In the genomic region with DNA sequence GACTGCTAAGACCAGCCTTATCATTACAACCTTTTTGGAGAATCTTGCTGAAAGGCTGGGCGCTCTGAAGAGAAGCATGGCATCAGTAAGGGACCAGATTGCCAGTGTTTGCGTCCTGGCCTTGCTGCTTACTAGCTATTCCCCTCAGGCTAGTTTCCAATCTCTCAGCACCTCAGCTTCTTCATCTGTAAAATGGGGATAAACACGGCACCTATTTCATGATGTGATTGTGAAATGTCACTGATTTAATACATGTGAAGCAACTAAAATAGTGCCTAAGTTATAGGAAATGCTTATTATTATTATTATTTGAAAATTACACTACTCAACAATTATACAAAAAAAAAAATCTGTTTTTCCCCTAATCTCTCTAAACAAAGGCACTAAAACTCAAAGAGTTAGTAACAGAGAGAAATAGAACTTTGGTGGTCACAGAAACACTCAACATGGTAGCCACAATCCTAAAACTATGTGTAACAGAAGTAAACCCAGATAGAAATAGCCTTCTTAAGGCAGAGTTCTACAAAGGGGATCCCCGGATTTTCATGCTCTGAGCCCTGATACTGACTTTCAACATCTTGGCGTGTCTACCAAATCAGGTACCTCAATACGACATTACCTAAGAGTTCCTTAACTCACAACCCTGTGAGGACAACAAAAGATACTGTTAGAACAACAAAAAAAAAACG, we compare ENCODE assay signal across 16 cellular contexts.
DNase-seq lines count a peak whose midpoint lies in the region; ATAC-seq, FAIRE-seq and TF ChIP-seq lines count a peak whose summit lies in the region.
"Had no signal": no experiment of that assay in that cellular context is flagged by ENCODE, and none has a peak within 500 bp of the region (broad histone marks: within the 10 kb centered on the region; RNA-seq: fewer than 3 reads in every experiment).

No MANE protein-coding gene starts in this region.

- no peaks in the 10 kb centered on the region for H3K36me3 Mint-ChIP-seq in activated T-cell treated with anti-CD3 and anti-CD28 coated beads, Interleukin-2, amount 50 U/mL, for 4 hours (ENCODE audit: insufficient read depth)
- no peaks in the 10 kb centered on the region for H3K36me3 Mint-ChIP-seq in progenitor cell of endocrine pancreas (ENCODE audit: insufficient read depth)
- no peaks in the 10 kb centered on the region for H3K36me3 Mint-ChIP-seq in chondrocyte (ENCODE audit: low read depth)

- TF ChIP-seq POLR2A in GM12891 (IDR thresholded peaks at IDR 0.05; ENCODE audit: low read depth, low read length), result no peak

- peak; percentile 32 for ATAC-seq in activated T-cell treated with anti-CD3 and anti-CD28 coated beads, Interleukin-2, amount 50 U/mL, for 4 hours
- ATAC-seq in HG02571 (IDR thresholded peaks at IDR 0.05; ENCODE audit: unreplicated experiment), result peak; percentile 36
- ATAC-seq: left cardiac atrium had no signal

- TF ChIP-seq CTCF in OCI-LY3 (IDR thresholded peaks at IDR 0.05; ENCODE audit: low read depth, low read length) (no peak), progenitor cell of endocrine pancreas (IDR thresholded peaks at IDR 0.05; ENCODE audit: unreplicated experiment) (no peak), chondrocyte (IDR thresholded peaks at IDR 0.05) (no peak)

- H3K4me1 Mint-ChIP-seq in activated T-cell treated with anti-CD3 and anti-CD28 coated beads, Interleukin-2, amount 50 U/mL, for 4 hours (ENCODE audit: low read depth), result peaks cover 46% of the 10 kb centered on the region
- peaks cover 49% of the 10 kb centered on the region for H3K4me1 Mint-ChIP-seq in progenitor cell of endocrine pancreas (ENCODE audit: low read depth)
- peaks cover 18% of the 10 kb centered on the region for H3K4me1 Mint-ChIP-seq in chondrocyte (ENCODE audit: low read depth)

- H4K20me1 ChIP-seq in OCI-LY3 (ENCODE audit: insufficient read depth, low read length), result no peaks in the 10 kb centered on the region

- peak overlapping the region; percentile 42 for H3K4me3 Mint-ChIP-seq in activated T-cell treated with anti-CD3 and anti-CD28 coated beads, Interleukin-2, amount 50 U/mL, for 4 hours
- H3K4me3 Mint-ChIP-seq in progenitor cell of endocrine pancreas (ENCODE audit: low read depth), result no peak overlapping the region
- no peak overlapping the region for H3K4me3 Mint-ChIP-seq in chondrocyte (ENCODE audit: unreplicated experiment)

- FAIRE-seq in GM12891 (lab: Jason Lieb, UNC), result no peak
- FAIRE-seq: HTR-8/SVneo, urothelium cell line had no signal

- peak overlapping the region; percentile 46; the same call in 1 of the 2 replicates for H2AFZ ChIP-seq in OCI-LY3 (ENCODE audit: low read depth, low read length)
- H2AFZ ChIP-seq: parathyroid adenoma had no signal

- no peak overlapping the region for H3K27ac ChIP-seq in OCI-LY3 (ENCODE audit: low read length)
- H3K27ac ChIP-seq: cardiac muscle cell, parathyroid adenoma had no signal

- H3K27ac Mint-ChIP-seq in progenitor cell of endocrine pancreas, result peak overlapping the region; percentile 17
- H3K27ac Mint-ChIP-seq in chondrocyte (ENCODE audit: unreplicated experiment), result no peak overlapping the region

- H3K27me3 Mint-ChIP-seq in activated T-cell treated with anti-CD3 and anti-CD28 coated beads, Interleukin-2, amount 50 U/mL, for 4 hours (ENCODE audit: low read depth), result no peaks in the 10 kb centered on the region
- H3K27me3 Mint-ChIP-seq in progenitor cell of endocrine pancreas (no peaks in the 10 kb centered on the region), chondrocyte (ENCODE audit: low read depth) (no peaks in the 10 kb centered on the region)

- no peaks in the 10 kb centered on the region for H3K27me3 ChIP-seq in OCI-LY3 (ENCODE audit: low read depth, low read length)
- H3K27me3 ChIP-seq: cardiac muscle cell had no signal

- peaks cover 32% of the 10 kb centered on the region for H3K4me1 ChIP-seq in OCI-LY3 (ENCODE audit: low read length)

- H3K36me3 ChIP-seq in OCI-LY3 (replicated peaks; ENCODE audit: low read depth, low read length), result no peaks in the 10 kb centered on the region
- H3K36me3 ChIP-seq: cardiac muscle cell had no signal

- H3K4me2 ChIP-seq in OCI-LY3 (ENCODE audit: low read length), result peak overlapping the region; percentile 56

- H3K9me3 Mint-ChIP-seq in activated T-cell treated with anti-CD3 and anti-CD28 coated beads, Interleukin-2, amount 50 U/mL, for 4 hours, result no peaks in the 10 kb centered on the region
- no peaks in the 10 kb centered on the region for H3K9me3 Mint-ChIP-seq in progenitor cell of endocrine pancreas (ENCODE audit: low read depth)
- H3K9me3 Mint-ChIP-seq in chondrocyte (ENCODE audit: low read depth), result no peaks in the 10 kb centered on the region

- peak overlapping the region; percentile 32; the same call in 1 of the 2 replicates for H3K4me3 ChIP-seq in OCI-LY3 (ENCODE audit: low read length)
- H3K4me3 ChIP-seq: cardiac muscle cell had no signal

- no peaks in the 10 kb centered on the region for H3K79me2 ChIP-seq in OCI-LY3 (ENCODE audit: low read length)
- H3K79me2 ChIP-seq: parathyroid adenoma had no signal

- no peak for DNase-seq in activated T-cell treated with anti-CD3 and anti-CD28 coated beads, Interleukin-2, amount 50 U/mL, for 4 hours
- DNase-seq in activated T-cell treated with anti-CD3 and anti-CD28 coated beads, Interleukin-2, amount 50 U/mL, for 1 hour, result no peak
- DNase-seq in progenitor cell of endocrine pancreas (ENCODE audit: low spot score, unreplicated experiment), result no peak
- DNase-seq in GM12891 (ENCODE audit: insufficient read length, low spot score), result no peak
- no peak for DNase-seq in NCI-H526 (lab: John Stamatoyannopoulos, UW)
- DNase-seq in chondrocyte (ENCODE audit: low spot score), result no peak
- DNase-seq: ACHN, EL, left cardiac atrium, NCI-H2081 treated with DMSO at 0.1 percent for 48 hours had no signal

- H3K9me3 ChIP-seq in OCI-LY3 (ENCODE audit: insufficient read depth, low read length), result no peaks in the 10 kb centered on the region

- no peak overlapping the region for H3K9ac ChIP-seq in OCI-LY3 (ENCODE audit: low read length)
- H3K9ac ChIP-seq: parathyroid adenoma had no signal

TF ChIP-seq in GM12891, 5 proteins besides CTCF, POLR2A, EP300 and RAD21:
- TF ChIP-seq PAX5 (IDR thresholded peaks at IDR 0.05; ENCODE audit: insufficient read depth, low read length, severe bottlenecking) (no peak), TAF1 (IDR thresholded peaks at IDR 0.05; ENCODE audit: low read depth, low read length) (no peak), SPI1 (IDR thresholded peaks at IDR 0.05; ENCODE audit: low read depth, low read length) (no peak), POU2F2 (IDR thresholded peaks at IDR 0.05; ENCODE audit: low read depth, low read length) (no peak)
